ENCODE assay signal across 8 cellular contexts in the genomic region with DNA sequence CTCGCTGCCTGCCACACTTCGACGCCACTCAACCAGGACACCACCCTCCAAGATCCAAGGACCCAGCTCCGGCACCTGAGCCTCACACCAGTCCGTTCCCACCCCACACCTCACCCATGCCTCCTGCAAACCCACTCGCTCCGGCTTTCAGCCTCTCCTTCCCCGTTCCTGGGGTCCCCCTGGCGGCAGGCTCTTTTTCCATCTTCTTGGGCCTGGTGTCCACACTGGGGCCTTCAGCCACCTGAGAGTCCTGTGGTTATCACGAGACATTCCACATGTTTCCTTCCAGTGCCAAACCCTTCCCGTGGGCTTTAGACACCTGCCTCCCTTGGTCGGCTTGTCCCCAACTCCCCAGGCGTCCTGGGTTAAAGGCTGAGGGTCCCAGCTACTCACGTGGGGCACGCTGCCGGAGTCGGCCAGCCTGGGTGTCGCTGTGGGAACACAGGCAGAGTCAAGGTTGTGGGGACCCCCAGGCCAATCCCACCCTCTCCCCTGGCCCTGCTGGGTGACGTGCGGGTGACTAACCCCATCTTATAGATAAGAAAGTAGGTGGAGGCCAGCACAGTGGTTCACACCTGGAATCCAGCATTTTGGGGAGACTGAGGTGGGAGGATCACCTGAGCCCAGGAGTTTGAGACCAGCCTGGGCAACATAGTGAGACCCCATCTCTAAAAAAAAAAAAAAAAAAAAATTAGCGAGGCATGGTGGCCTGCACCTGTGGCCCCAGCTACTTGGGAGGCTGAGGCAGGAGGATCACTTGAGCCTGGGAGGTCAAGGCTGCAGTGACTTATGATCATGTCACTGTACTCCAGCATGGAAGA. TPM values are rescaled to one million over a fixed set of nuclear protein-coding genes. Genes with fewer than 3 reads are reported as not detected.
A peak's percentile ranks its signal among the peaks of the same experiment; 100 is the strongest.
DNase-seq lines count a peak whose midpoint lies in the region; TF ChIP-seq lines count a peak whose summit lies in the region.
"Had no signal": no experiment of that assay in that cellular context is flagged by ENCODE, and none has a peak within 500 bp of the region (broad histone marks: within the 10 kb centered on the region; RNA-seq: fewer than 3 reads in every experiment).

No MANE protein-coding gene starts in this region.

- H3K4me3 Mint-ChIP-seq in Caco-2 (ENCODE audit: unreplicated experiment) (no peak overlapping the region), nephron (peak overlapping the region; percentile 74 to 79 (median 79)), Calu3 (ENCODE audit: low read depth, unreplicated experiment) (no peak overlapping the region)

- CTCF ChIA-PET in Caco-2 (lab: Charles Lee), result no interaction called here
- CTCF ChIA-PET in Calu3 (lab: Charles Lee), result interaction anchor here (0.9 kb wide), 1 partner anchor 15 kb away, joined by 3 read pairs; no protein-coding TSS in a partner anchor

- no peaks in the 10 kb centered on the region for H3K9me3 ChIP-seq in Caco-2

- H3K4me1 ChIP-seq in Caco-2, result no peaks in the 10 kb centered on the region

- H3K9me3 Mint-ChIP-seq in Caco-2 (ENCODE audit: unreplicated experiment) (no peaks in the 10 kb centered on the region), nephron (no peaks in the 10 kb centered on the region), Calu3 (ENCODE audit: low read depth, unreplicated experiment) (no peaks in the 10 kb centered on the region)

- TF ChIP-seq CTCF in Caco-2 (IDR thresholded peaks at IDR 0.05; ENCODE audit: insufficient read depth in 1 of 2, low read depth in 1 of 2, low read length in 1 of 2, severe bottlenecking in 1 of 2, unreplicated experiment in 1 of 2) (peak in 1 of 2 experiments; percentile 25), epithelial cell of proximal tubule (conservative IDR thresholded peaks at IDR 0.05; ENCODE audit: low read depth, low read length) (peak; percentile 51), nephron (IDR thresholded peaks at IDR 0.05; ENCODE audit: unreplicated experiment in 3 of 3) (peak; percentile 54 to 56 (median 55)), Calu3 (IDR thresholded peaks at IDR 0.05; ENCODE audit: unreplicated experiment) (no peak)

- peak in 1 of 2 experiments; percentile 54 for DNase-seq in Caco-2
- peak; percentile 91 for DNase-seq in HuH-7 (ENCODE audit: low spot score)
- DNase-seq in epithelial cell of proximal tubule (ENCODE audit: low read depth), result no peak
- no peak for DNase-seq in Calu3
- no peak for DNase-seq in NCI-H446 treated with DMSO at 0.1 percent for 48 hours (lab: John Stamatoyannopoulos, UW)
- DNase-seq in hippocampal formation (lab: John Stamatoyannopoulos, UW), result no peak
- DNase-seq: NCI-H187 had no signal

- intact Hi-C loops in Caco-2 (cut with micrococcal nuclease; ENCODE audit: unreplicated experiment) (no loop called here), Calu3 (cut with micrococcal nuclease; ENCODE audit: unreplicated experiment) (no loop called here)

- H3K36me3 Mint-ChIP-seq in Caco-2 (ENCODE audit: insufficient read depth, unreplicated experiment) (peaks cover 36% of the 10 kb centered on the region), nephron (ENCODE audit: low read depth) (no peaks in the 10 kb centered on the region), Calu3 (ENCODE audit: insufficient read depth, unreplicated experiment) (peaks cover 18% of the 10 kb centered on the region)

- no peak overlapping the region for H3K4me3 ChIP-seq in Caco-2 (ENCODE audit: low read depth, low read length)
- no peak overlapping the region for H3K4me3 ChIP-seq in epithelial cell of proximal tubule (ENCODE audit: low read depth, low read length)

- H3K27me3 ChIP-seq in Caco-2 (replicated peaks; ENCODE audit: control insufficient read depth, insufficient read depth, low read length), result no peaks in the 10 kb centered on the region

- BruUV-seq in Caco-2 (replicated peaks; lab: Mats Ljungman, UMichigan) (no TSS peak), Calu3 (replicated peaks; lab: Mats Ljungman, UMichigan) (no TSS peak)

- H3K27ac Mint-ChIP-seq in Caco-2 (ENCODE audit: unreplicated experiment), result peak overlapping the region; percentile 61
- H3K27ac Mint-ChIP-seq in nephron, result peak overlapping the region in 2 of 3 experiments; percentile 42 to 45
- no peak overlapping the region for H3K27ac Mint-ChIP-seq in Calu3 (ENCODE audit: unreplicated experiment)

- no peaks in the 10 kb centered on the region for H3K36me3 ChIP-seq in Caco-2 (ENCODE audit: control insufficient read depth, insufficient read depth, low read length)

- no peaks in the 10 kb centered on the region for H3K4me1 Mint-ChIP-seq in Caco-2 (ENCODE audit: low read depth, unreplicated experiment)
- peaks cover 5% of the 10 kb centered on the region for H3K4me1 Mint-ChIP-seq in nephron
- H3K4me1 Mint-ChIP-seq in Calu3 (ENCODE audit: low read depth, unreplicated experiment), result no peaks in the 10 kb centered on the region

- no peaks in the 10 kb centered on the region for H3K27me3 Mint-ChIP-seq in Caco-2 (ENCODE audit: insufficient read depth, unreplicated experiment)
- peaks cover 11% of the 10 kb centered on the region for H3K27me3 Mint-ChIP-seq in nephron (ENCODE audit: low read depth)
- no peaks in the 10 kb centered on the region for H3K27me3 Mint-ChIP-seq in Calu3 (ENCODE audit: unreplicated experiment)

- POLR2A ChIA-PET in Caco-2 (lab: Charles Lee), result interaction anchor here (0.6 kb wide), 1 partner anchor 20 kb away, joined by 5 read pairs; no protein-coding TSS in a partner anchor

RNA-seq across cellular contexts. Expression of gene JSRP1, which starts 2.0 kb away (rescaled TPM):
- not detected in 2 replicates for total RNA-seq in Caco-2 (2022)
- 3.5 and 4.1 TPM in 2 replicates for total RNA-seq in epithelial cell of proximal tubule
- 0.73 TPM in 1 of 2 replicates, not detected in the other for total RNA-seq in Calu3 (2022)

RNA-seq across cellular contexts. Expression of gene AMH, which starts 5.1 kb away (rescaled TPM):
- total RNA-seq in Caco-2 (2022), result 19.3 and 19.4 TPM in 2 replicates
- total RNA-seq in epithelial cell of proximal tubule, result 0.52 and 1.7 TPM in 2 replicates
- 3.7 and 5.0 TPM in 2 replicates for total RNA-seq in Calu3 (2022)

RNA-seq across cellular contexts. Expression of gene SF3A2, which starts 17.6 kb away (rescaled TPM):
- total RNA-seq in Caco-2 (2022) (129 and 135 TPM in 2 replicates), epithelial cell of proximal tubule (51.7 and 61.2 TPM in 2 replicates), Calu3 (2022) (83.0 and 83.6 TPM in 2 replicates)

RNA-seq across cellular contexts. Expression of gene PLEKHJ1, which starts 18.1 kb away (rescaled TPM):
- total RNA-seq in Caco-2 (2022) (119 TPM in 2 replicates), epithelial cell of proximal tubule (167 and 208 TPM in 2 replicates), Calu3 (2022) (38.7 and 43.5 TPM in 2 replicates)

RNA-seq across cellular contexts. Expression of gene PEAK3, which starts 27.7 kb away (rescaled TPM):
- total RNA-seq in Caco-2 (2022) (not detected in 2 replicates), epithelial cell of proximal tubule (not detected in 2 replicates), Calu3 (2022) (not detected in 2 replicates)

Comparison
In these comparisons a context has a peak if more than half of its experiments do, and no peak if none do; other contexts are left out.
1. H3K4me3 Mint-ChIP-seq: peak in nephron (3 of 3); none in Caco-2 (single experiment) and Calu3 (single experiment).